8 cellular contexts compared by ENCODE assay signal in genomic region chr2:168773719-168774521, GRCh38. TPM values are rescaled to one million over a fixed set of nuclear protein-coding genes. Genes with fewer than 3 reads are reported as not detected.
DNase-seq lines count a peak whose midpoint lies in the region; ATAC-seq and FAIRE-seq lines count a peak whose summit lies in the region.

No MANE protein-coding gene starts in this region.

- DNase-seq in 8988T: peak; percentile 25
- peak; percentile 67 for DNase-seq in Daoy (ENCODE audit: low read depth)
- peak; percentile 68 for DNase-seq in NCI-H460 (ENCODE audit: extremely low read depth, low read depth)
- peak; percentile 22 for DNase-seq in amniotic stem cell (lab: John Stamatoyannopoulos, UW)
- peak; percentile 40 for DNase-seq in superior temporal gyrus (ENCODE audit: extremely low spot score)

- ATAC-seq in HG02884 (IDR thresholded peaks at IDR 0.05; ENCODE audit: unreplicated experiment) (peak; percentile 70), GM21360 (IDR thresholded peaks at IDR 0.05; ENCODE audit: unreplicated experiment) (no peak)

- peak; percentile 88 for FAIRE-seq in islet of Langerhans (lab: Jason Lieb, UNC)

RNA-seq across cellular contexts. Expression of gene NOSTRIN, which starts 28.5 kb away (rescaled TPM):
- total RNA-seq in Daoy (2014; rRNA removed; shearing (Covaris generic)): not detected in 2 replicates
- total RNA-seq in NCI-H460 (2014; rRNA removed; shearing (Covaris generic)): 10.0 and 11.1 TPM in 2 replicates
- polyA plus RNA-seq in NCI-H460 (2014; cell fraction: nucleus; rRNA removed): 11.1 and 33.1 TPM in 2 replicates

Comparison
In these comparisons a context has a peak if more than half of its experiments do, and no peak if none do; other contexts are left out.
1. RNA of gene NOSTRIN, which starts 28.5 kb away (total RNA-seq): 10.0 to 11.1 TPM in NCI-H460; not detected in Daoy; every median in the first group is over 10 times any median in the second.
2. Peak in every context shown above with its lines, with median percentiles within 50 percentile points of each other: DNase-seq.